Comparison of ENCODE assay signal across 27 cellular contexts in the genomic region with DNA sequence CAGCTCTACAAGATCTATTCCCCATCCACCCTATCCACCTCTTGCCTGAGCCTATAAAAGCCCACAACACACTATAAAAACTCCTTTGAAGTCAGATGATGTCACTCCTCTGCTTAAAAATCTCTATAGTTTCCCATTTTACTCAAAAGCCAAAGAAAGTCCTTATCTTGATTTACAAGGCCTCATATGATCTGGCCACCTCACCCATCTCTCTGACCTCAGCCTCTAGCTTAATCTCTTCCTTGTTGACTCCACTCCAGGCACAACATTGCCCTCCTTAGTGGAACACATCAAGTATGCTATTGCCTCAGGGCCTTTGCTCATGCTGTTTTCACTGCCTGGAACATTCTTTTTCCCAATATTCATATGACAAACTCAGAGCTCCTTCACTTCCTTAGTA. TPM values are rescaled to one million over a fixed set of nuclear protein-coding genes. Genes with fewer than 3 reads are reported as not detected.
DNase-seq lines count a peak whose midpoint lies in the region; ATAC-seq and TF ChIP-seq lines count a peak whose summit lies in the region.
"Had no signal": no experiment of that assay in that cellular context is flagged by ENCODE, and none has a peak within 500 bp of the region (broad histone marks: within the 10 kb centered on the region; RNA-seq: fewer than 3 reads in every experiment).

No MANE protein-coding gene starts in this region.

- no peaks in the 10 kb centered on the region for H3K36me3 ChIP-seq in naive thymus-derived CD4-positive, alpha-beta T cell (ENCODE audit: control insufficient read depth in 2 of 3, insufficient read depth in 3 of 3, low read length in 3 of 3)
- H3K36me3 ChIP-seq: brain microvascular endothelial cell, gastroesophageal sphincter, pancreas, right lobe of liver, tibial artery had no signal

- H3K4me1 Mint-ChIP-seq in Calu3 (ENCODE audit: low read depth, unreplicated experiment) = peaks cover 76% of the 10 kb centered on the region
- peaks cover 0 to 6% (median 0%) of the 10 kb centered on the region in 7 donors for H3K4me1 Mint-ChIP-seq in naive thymus-derived CD4-positive, alpha-beta T cell
- H3K4me1 Mint-ChIP-seq: T-cell had no signal

- no peak overlapping the region for H3K4me3 Mint-ChIP-seq in Calu3 (ENCODE audit: low read depth, unreplicated experiment)
- no peak overlapping the region for H3K4me3 Mint-ChIP-seq in naive thymus-derived CD4-positive, alpha-beta T cell
- H3K4me3 Mint-ChIP-seq: activated naive CD8-positive, alpha-beta T cell treated with anti-CD3 and anti-CD28 coated beads, Interleukin-2, amount 50 U/mL, for 24 hours; CD4-positive, CD25-positive, alpha-beta regulatory T cell; natural killer cell treated with Interleukin-12 subunit alpha and Interleukin-12 subunit beta and Interleukin-15 and Interleukin-18, amount 100 ng/mL, for 72 hours; T-cell had no signal

- intact Hi-C loops in Calu3 (cut with micrococcal nuclease; ENCODE audit: unreplicated experiment) = loop anchor here (5.0 kb wide), 1 partner anchor 36 kb away; the partner anchor contains the start of gene ZNF281
- intact Hi-C loops in naive thymus-derived CD4-positive, alpha-beta T cell (cut with micrococcal nuclease) = no loop called here

- H3K9me3 Mint-ChIP-seq in Calu3 (ENCODE audit: low read depth, unreplicated experiment) = peaks cover 8% of the 10 kb centered on the region
- peaks cover 0 to 6% (median 0%) of the 10 kb centered on the region in 11 donors for H3K9me3 Mint-ChIP-seq in naive thymus-derived CD4-positive, alpha-beta T cell
- H3K9me3 Mint-ChIP-seq: activated naive CD8-positive, alpha-beta T cell treated with anti-CD3 and anti-CD28 coated beads, Interleukin-2, amount 50 U/mL, for 24 hours; T-cell had no signal

- no peaks in the 10 kb centered on the region for H3K27me3 ChIP-seq in foreskin keratinocyte
- H3K27me3 ChIP-seq in naive thymus-derived CD4-positive, alpha-beta T cell (ENCODE audit: control insufficient read depth in 2 of 2, insufficient read depth in 2 of 2, low read length in 2 of 2) = no peaks in the 10 kb centered on the region
- H3K27me3 ChIP-seq: brain microvascular endothelial cell, gastroesophageal sphincter, pancreas, right lobe of liver, tibial artery had no signal

- peak overlapping the region; percentile 48 for H3K27ac Mint-ChIP-seq in Calu3 (ENCODE audit: unreplicated experiment)
- peak overlapping the region in 1 of 9 donors; percentile 27 for H3K27ac Mint-ChIP-seq in naive thymus-derived CD4-positive, alpha-beta T cell
- H3K27ac Mint-ChIP-seq: activated naive CD8-positive, alpha-beta T cell treated with anti-CD3 and anti-CD28 coated beads, Interleukin-2, amount 50 U/mL, for 24 hours; T-cell had no signal

- peak; percentile 22 for ATAC-seq in foreskin keratinocyte
- no peak for ATAC-seq in naive thymus-derived CD4-positive, alpha-beta T cell
- ATAC-seq: activated naive CD8-positive, alpha-beta T cell treated with anti-CD3 and anti-CD28 coated beads, Interleukin-2, amount 50 U/mL, for 24 hours; gastroesophageal sphincter; left cardiac atrium; natural killer cell treated with Interleukin-12 subunit alpha and Interleukin-12 subunit beta and Interleukin-15 and Interleukin-18, amount 100 ng/mL, for 72 hours; pancreas; right lobe of liver; T-cell had no signal

- peaks cover 53% of the 10 kb centered on the region for H3K4me1 ChIP-seq in foreskin keratinocyte
- no peaks in the 10 kb centered on the region for H3K4me1 ChIP-seq in naive thymus-derived CD4-positive, alpha-beta T cell (ENCODE audit: control insufficient read depth in 2 of 2, insufficient read depth in 2 of 2, low read length in 2 of 2)

- DNase-seq in Calu3 (no peak), M059J (ENCODE audit: low read depth) (peak; percentile 96), amniotic epithelial cell (ENCODE audit: low read depth) (peak; percentile 85), foreskin keratinocyte (peak; percentile 76 to 91), cerebellum (ENCODE audit: low spot score) (no peak), MV-4-11 (lab: John Stamatoyannopoulos, UW) (no peak)
- DNase-seq in naive thymus-derived CD4-positive, alpha-beta T cell = no peak
- DNase-seq in stimulated activated CD4-positive, alpha-beta T cell treated with anti-CD3 and anti-CD28 coated beads, Interleukin-4, amount 100 ng/mL, for 4 hours = no peak
- DNase-seq: activated CD4-positive, alpha-beta T cell treated with anti-CD3 and anti-CD28 coated beads, Interleukin-2, amount 50 U/mL, for 1 hour; activated CD8-positive, alpha-beta memory T cell treated with anti-CD3 and anti-CD28 coated beads, Interleukin-2, amount 50 U/mL, for 4 hours; activated effector memory CD4-positive, alpha-beta T cell treated with Interleukin-2 at 50 U/mL for 16 hours; activated naive CD8-positive, alpha-beta T cell treated with anti-CD3 and anti-CD28 coated beads, Interleukin-2, amount 50 U/mL, for 24 hours; brain microvascular endothelial cell; CD4-positive, CD25-positive, alpha-beta regulatory T cell; cortex of kidney; KBM-7; left cardiac atrium; NCI-H1092; NCI-H524 treated with DMSO at 0.1 percent for 48 hours; pancreas; right lobe of liver; SHP77; T-cell; tibial artery had no signal

- H3K4me3 ChIP-seq in naive thymus-derived CD4-positive, alpha-beta T cell (ENCODE audit: low read length) = no peak overlapping the region
- H3K4me3 ChIP-seq: gastroesophageal sphincter, pancreas, right lobe of liver, tibial artery had no signal

- H3K27ac ChIP-seq in foreskin keratinocyte = peak overlapping the region; percentile 9
- H3K27ac ChIP-seq in naive thymus-derived CD4-positive, alpha-beta T cell (ENCODE audit: low read depth, low read length) = no peak overlapping the region
- H3K27ac ChIP-seq: brain microvascular endothelial cell, gastroesophageal sphincter, pancreas, right lobe of liver, tibial artery, VCaP had no signal

- TF ChIP-seq CTCF in Calu3 (IDR thresholded peaks at IDR 0.05; ENCODE audit: unreplicated experiment) = no peak
- TF ChIP-seq CTCF in foreskin keratinocyte (conservative IDR thresholded peaks at IDR 0.05) = no peak

- BruUV-seq in Calu3 (replicated peaks; lab: Mats Ljungman, UMichigan) = no TSS peak

- H3K27me3 Mint-ChIP-seq in Calu3 (ENCODE audit: unreplicated experiment) = no peaks in the 10 kb centered on the region
- peaks cover 0 to 10% (median 0%) of the 10 kb centered on the region in 5 donors for H3K27me3 Mint-ChIP-seq in naive thymus-derived CD4-positive, alpha-beta T cell
- H3K27me3 Mint-ChIP-seq: activated naive CD8-positive, alpha-beta T cell treated with anti-CD3 and anti-CD28 coated beads, Interleukin-2, amount 50 U/mL, for 24 hours; CD4-positive, CD25-positive, alpha-beta regulatory T cell; natural killer cell treated with Interleukin-12 subunit alpha and Interleukin-12 subunit beta and Interleukin-15 and Interleukin-18, amount 100 ng/mL, for 72 hours; T-cell had no signal

- H3K36me3 Mint-ChIP-seq in Calu3 (ENCODE audit: insufficient read depth, unreplicated experiment) = no peaks in the 10 kb centered on the region
- H3K36me3 Mint-ChIP-seq in naive thymus-derived CD4-positive, alpha-beta T cell = peaks cover 0 to 8% (median 0%) of the 10 kb centered on the region in 5 donors
- H3K36me3 Mint-ChIP-seq: natural killer cell treated with Interleukin-12 subunit alpha and Interleukin-12 subunit beta and Interleukin-15 and Interleukin-18, amount 100 ng/mL, for 72 hours; T-cell had no signal

- H3K9me3 ChIP-seq in naive thymus-derived CD4-positive, alpha-beta T cell (ENCODE audit: control insufficient read depth in 2 of 3, low read length in 3 of 3) = no peaks in the 10 kb centered on the region
- H3K9me3 ChIP-seq: gastroesophageal sphincter, pancreas, right lobe of liver, tibial artery had no signal

- POLR2A ChIA-PET in naive thymus-derived CD4-positive, alpha-beta T cell (lab: Charles Lee) = no interaction called here

- CTCF ChIA-PET in Calu3 (lab: Charles Lee) = no interaction called here
- CTCF ChIA-PET in naive thymus-derived CD4-positive, alpha-beta T cell (lab: Charles Lee) = no interaction called here

RNA-seq across cellular contexts. Expression of gene ZNF281, which starts 33.3 kb away (rescaled TPM):
- total RNA-seq in Calu3 (2022) (25.8 and 26.5 TPM in 2 replicates), foreskin keratinocyte (27.5 and 29.1 TPM in 2 replicates), cerebellum (32.2 TPM)
- 17.2 and 24.3 TPM in 2 replicates for total RNA-seq in M059J (2014; rRNA removed; shearing (Covaris generic))
- polyA plus RNA-seq in foreskin keratinocyte = 6.2 and 6.8 TPM in 2 replicates
- total RNA-seq in naive thymus-derived CD4-positive, alpha-beta T cell = 10 to 100 TPM; 16.3 to 27.6 (median 25.8) TPM
- polyA plus RNA-seq in naive thymus-derived CD4-positive, alpha-beta T cell = 10 to 100 TPM; 28.1 to 35.3 TPM

Comparison
In these comparisons a context has a peak if more than half of its experiments do, and no peak if none do; other contexts are left out.
1. DNase-seq: peak in M059J (single experiment), amniotic epithelial cell (single experiment) and foreskin keratinocyte (2 of 2); none in Calu3 (single experiment), cerebellum (single experiment), naive thymus-derived CD4-positive, alpha-beta T cell (0 of 9), stimulated activated CD4-positive, alpha-beta T cell treated with anti-CD3 and anti-CD28 coated beads, Interleukin-4, amount 100 ng/mL, for 4 hours (0 of 2) and MV-4-11 (single experiment).